In genomic region chr4:159041058-159042034, GRCh38 we compare ENCODE assay signal across 27 cellular contexts.
"Had no signal": no experiment of that assay in that cellular context is flagged by ENCODE, and none has a peak within 500 bp of the region (broad histone marks: within the 10 kb centered on the region; RNA-seq: fewer than 3 reads in every experiment).

No MANE protein-coding gene starts in this region.

- H3K4me3 ChIP-seq: breast epithelium, dorsolateral prefrontal cortex, esophagus muscularis mucosa, gastrocnemius medialis, ovary, psoas muscle, right atrium auricular region, thyroid gland, upper lobe of right lung had no signal

- H3K27me3 ChIP-seq: breast epithelium, esophagus muscularis mucosa, gastrocnemius medialis, ovary, right atrium auricular region, thyroid gland, upper lobe of right lung had no signal

- H3K4me1 Mint-ChIP-seq: activated naive CD8-positive, alpha-beta T cell treated with anti-CD3 and anti-CD28 coated beads for 36 hours; central memory CD8-positive, alpha-beta T cell; natural killer cell had no signal

- H3K4me1 ChIP-seq: breast epithelium, esophagus muscularis mucosa, gastrocnemius medialis, psoas muscle, thyroid gland, upper lobe of right lung had no signal

- DNase-seq: activated CD8-positive, alpha-beta memory T cell treated with anti-CD3 and anti-CD28 coated beads, Interleukin-2, amount 50 U/mL, for 48 hours; activated naive CD4-positive, alpha-beta T cell treated with Interleukin-2 at 50 U/mL for 16 hours; activated naive CD8-positive, alpha-beta T cell treated with anti-CD3 and anti-CD28 coated beads for 36 hours; activated T-cell treated with anti-CD3 and anti-CD28 coated beads, Interleukin-2, amount 50 U/mL, for 48 hours; dorsolateral prefrontal cortex; effector memory CD8-positive, alpha-beta T cell; gastrocnemius medialis; left ventricle myocardium superior; mammary epithelial cell; midbrain; natural killer cell; ovary; psoas muscle; stimulated activated CD4-positive, alpha-beta T cell treated with anti-CD3 and anti-CD28 coated beads, Interleukin-12 subunit alpha, Interleukin-12 subunit beta, amount 100 ng/mL, for 4 hours; stimulated activated CD4-positive, alpha-beta T cell treated with anti-CD3 and anti-CD28 coated beads, Interleukin-4, amount 100 ng/mL, for 4 hours; upper lobe of right lung had no signal

- H3K27ac Mint-ChIP-seq: activated naive CD8-positive, alpha-beta T cell treated with anti-CD3 and anti-CD28 coated beads for 36 hours; effector memory CD8-positive, alpha-beta T cell; natural killer cell; stimulated activated naive CD8-positive, alpha-beta T cell treated with anti-CD3 and anti-CD28 coated beads, Interleukin-15, Interleukin-2, amounts not matched to agents 100 ng/mL and 50 ng/mL, for 24 hours; WTC11 had no signal

- FAIRE-seq: colon, endothelial cell of umbilical vein, islet of Langerhans had no signal

- H3K36me3 Mint-ChIP-seq: activated naive CD8-positive, alpha-beta T cell treated with anti-CD3 and anti-CD28 coated beads for 36 hours; natural killer cell; WTC11 had no signal

- H3K4me3 Mint-ChIP-seq: activated naive CD8-positive, alpha-beta T cell treated with anti-CD3 and anti-CD28 coated beads for 36 hours; central memory CD8-positive, alpha-beta T cell; effector memory CD8-positive, alpha-beta T cell; natural killer cell; stimulated activated naive CD8-positive, alpha-beta T cell treated with anti-CD3 and anti-CD28 coated beads, Interleukin-15, Interleukin-2, amounts not matched to agents 100 ng/mL and 50 ng/mL, for 24 hours; WTC11 had no signal

- ATAC-seq: effector memory CD8-positive, alpha-beta T cell; natural killer cell; psoas muscle; WTC11 had no signal

- H3K9me3 ChIP-seq: breast epithelium, esophagus muscularis mucosa, gastrocnemius medialis, neutrophil, ovary, psoas muscle, right atrium auricular region, thyroid gland, upper lobe of right lung had no signal

- H3K9me3 Mint-ChIP-seq: activated naive CD8-positive, alpha-beta T cell treated with anti-CD3 and anti-CD28 coated beads for 36 hours; central memory CD8-positive, alpha-beta T cell; effector memory CD8-positive, alpha-beta T cell; natural killer cell; stimulated activated naive CD8-positive, alpha-beta T cell treated with anti-CD3 and anti-CD28 coated beads, Interleukin-15, Interleukin-2, amounts not matched to agents 100 ng/mL and 50 ng/mL, for 24 hours; WTC11 had no signal

- H3K27ac ChIP-seq: breast epithelium, dorsolateral prefrontal cortex, esophagus muscularis mucosa, gastrocnemius medialis, neutrophil, ovary, psoas muscle, right atrium auricular region, thyroid gland, upper lobe of right lung had no signal

- H3K36me3 ChIP-seq: breast epithelium, esophagus muscularis mucosa, gastrocnemius medialis, neutrophil, ovary, right atrium auricular region, thyroid gland, upper lobe of right lung had no signal
